ENCODE assay signal across 1 cellular context in the genomic region with DNA sequence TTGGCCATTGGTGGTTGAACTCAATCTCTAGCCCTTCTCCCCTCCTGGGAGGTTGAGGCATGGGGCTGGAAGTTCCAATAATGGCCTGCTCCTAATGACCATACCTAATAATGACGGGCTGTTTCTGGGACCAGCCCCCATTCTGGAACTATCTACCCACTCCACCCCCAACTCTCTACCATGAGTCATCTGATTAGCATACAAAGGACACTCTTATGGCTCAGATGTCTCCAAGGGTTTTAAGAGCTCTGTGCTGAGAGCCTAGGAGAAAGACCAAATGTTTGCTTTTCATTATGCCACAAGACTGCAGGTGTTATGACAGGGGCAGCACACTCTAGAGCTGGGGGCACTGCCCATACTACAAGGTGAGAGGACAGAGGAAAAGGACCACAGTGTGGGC.
TF ChIP-seq lines count a peak whose summit lies in the region.

No MANE protein-coding gene starts in this region.

TF ChIP-seq in IMR-90, 13 proteins besides CTCF, POLR2A, EP300 and RAD21 (continued from another document):
- TF ChIP-seq NFE2L2 (IDR thresholded peaks at IDR 0.05; ENCODE audit: low read depth, low read length), result no peak
